Comparison of ENCODE assay signal across 18 cellular contexts in genomic region chr5:152642880-152643279, GRCh38.
DNase-seq lines count a peak whose midpoint lies in the region; ATAC-seq and TF ChIP-seq lines count a peak whose summit lies in the region.
"Had no signal": no experiment of that assay in that cellular context is flagged by ENCODE, and none has a peak within 500 bp of the region (broad histone marks: within the 10 kb centered on the region; RNA-seq: fewer than 3 reads in every experiment).

No MANE protein-coding gene starts in this region.

- no peaks in the 10 kb centered on the region for H3K9me2 ChIP-seq in GM23338 (ENCODE audit: insufficient read depth)

- H3K27ac Mint-ChIP-seq in GM23338 (no peak overlapping the region), WTC11 (no peak overlapping the region)
- H3K27ac Mint-ChIP-seq: B cell; CD4-positive, alpha-beta T cell; CD8-positive, alpha-beta T cell had no signal

- H3K56ac ChIP-seq in mesendoderm (ENCODE audit: low read length) = no peak overlapping the region

- no peak overlapping the region for H4K5ac ChIP-seq in mesendoderm (ENCODE audit: low read length)

- H3K4me1 ChIP-seq in GM23338 (ENCODE audit: insufficient read depth) (peaks cover 14% of the 10 kb centered on the region), mesendoderm (ENCODE audit: control insufficient read depth, low read depth, low read length) (peaks cover 4% of the 10 kb centered on the region), tibial nerve (no peaks in the 10 kb centered on the region)
- H3K4me1 ChIP-seq: A549; BLaER1 treated with 17β-estradiol and CSF1 and Interleukin-3, amounts not matched to agents 10 nM and 100 nM; Caco-2 had no signal

- H3K27me3 ChIP-seq in GM23338 (ENCODE audit: insufficient read depth) (peaks cover 30% of the 10 kb centered on the region), mesendoderm (ENCODE audit: insufficient read depth, low read length, poor library complexity) (no peaks in the 10 kb centered on the region), tibial nerve (no peaks in the 10 kb centered on the region)
- H3K27me3 ChIP-seq: BLaER1 treated with 17β-estradiol and CSF1 and Interleukin-3, amounts not matched to agents 10 nM and 100 nM had no signal

- H2BK120ac ChIP-seq in mesendoderm (ENCODE audit: low read depth, low read length) = no peak overlapping the region

- no peaks in the 10 kb centered on the region for H3K79me2 ChIP-seq in GM23338 (replicated peaks; ENCODE audit: insufficient read depth)
- no peaks in the 10 kb centered on the region for H3K79me2 ChIP-seq in mesendoderm (ENCODE audit: control insufficient read depth, insufficient read depth, low read length)

- POLR2A ChIA-PET in WTC11 (lab: Charles Lee) = interaction anchor here (0.6 kb wide), 1 partner anchor 440 kb away, joined by 10 read pairs; no protein-coding TSS in a partner anchor

- CTCF ChIA-PET in WTC11 (lab: Charles Lee) = no interaction called here

- H3K4me3 Mint-ChIP-seq in GM23338 = no peak overlapping the region
- H3K4me3 Mint-ChIP-seq in WTC11 = no peak overlapping the region
- H3K4me3 Mint-ChIP-seq: B cell; CD4-positive, alpha-beta T cell; CD8-positive, alpha-beta T cell had no signal

- no peak for TF ChIP-seq POLR2A in tibial nerve (IDR thresholded peaks at IDR 0.05)

- H3K36me3 ChIP-seq in GM23338 (ENCODE audit: insufficient read depth) (no peaks in the 10 kb centered on the region), mesendoderm (ENCODE audit: control insufficient read depth, insufficient read depth, low read length) (no peaks in the 10 kb centered on the region), tibial nerve (no peaks in the 10 kb centered on the region)
- H3K36me3 ChIP-seq: BLaER1 treated with 17β-estradiol and CSF1 and Interleukin-3, amounts not matched to agents 10 nM and 100 nM had no signal

- H3K4me2 ChIP-seq in GM23338 (no peak overlapping the region; the same call in 1 of the 2 replicates), mesendoderm (ENCODE audit: low read length) (no peak overlapping the region)
- H3K4me2 ChIP-seq: A549; BLaER1 treated with 17β-estradiol and CSF1 and Interleukin-3, amounts not matched to agents 10 nM and 100 nM had no signal

- H3K27me3 Mint-ChIP-seq in GM23338 (ENCODE audit: insufficient read depth, low read depth, poor library complexity) = peaks cover 4% of the 10 kb centered on the region
- peaks cover 85% of the 10 kb centered on the region for H3K27me3 Mint-ChIP-seq in WTC11 (ENCODE audit: low read depth)
- H3K27me3 Mint-ChIP-seq: B cell; CD4-positive, alpha-beta T cell had no signal

- no CpG with 5 or more reads among the region's 1 CpG for WGBS in mesendoderm (ENCODE audit: extremely low coverage, insufficient coverage, low lambda C conversion rate)
- WGBS in tibial nerve, 2 donors = 73 to 86% methylated on average over 1 of the region's 1 CpG

- no peak overlapping the region for H3K23ac ChIP-seq in mesendoderm (ENCODE audit: low read length)

- no peak for TF ChIP-seq EP300 in tibial nerve (IDR thresholded peaks at IDR 0.05)

- no peak overlapping the region for H3K4me3 ChIP-seq in GM23338
- H3K4me3 ChIP-seq in mesendoderm (ENCODE audit: low read length) = no peak overlapping the region
- H3K4me3 ChIP-seq in tibial nerve = no peak overlapping the region
- H3K4me3 ChIP-seq: A549; BLaER1 treated with 17β-estradiol and CSF1 and Interleukin-3, amounts not matched to agents 10 nM and 100 nM had no signal

- H4K8ac ChIP-seq in mesendoderm (ENCODE audit: low read depth, low read length) = peak overlapping the region; percentile 65

- H3K9me3 ChIP-seq in tibial nerve = no peaks in the 10 kb centered on the region
- H3K9me3 ChIP-seq: A549; BLaER1 treated with 17β-estradiol and CSF1 and Interleukin-3, amounts not matched to agents 10 nM and 100 nM; Caco-2 had no signal

- H3F3A ChIP-seq in GM23338 (replicated peaks; ENCODE audit: low read depth) = no peaks in the 10 kb centered on the region

- no peaks in the 10 kb centered on the region for H3K36me3 Mint-ChIP-seq in GM23338 (ENCODE audit: low read depth)
- no peaks in the 10 kb centered on the region for H3K36me3 Mint-ChIP-seq in WTC11
- H3K36me3 Mint-ChIP-seq: CD8-positive, alpha-beta T cell had no signal

- no peak overlapping the region for H2AFZ ChIP-seq in GM23338

- no peak overlapping the region for H3K4ac ChIP-seq in mesendoderm (ENCODE audit: low read depth, low read length)

- ATAC-seq in GM23338 (peak; percentile 88), WTC11 (peak; percentile 86), omental fat pad (ENCODE audit: low FRiP score) (no peak)
- ATAC-seq: A549; CD8-positive, alpha-beta T cell had no signal

- no peak overlapping the region for H2BK15ac ChIP-seq in mesendoderm (replicated peaks; ENCODE audit: low read depth)

- H3K27ac ChIP-seq in GM23338 (ENCODE audit: low read depth) = no peak overlapping the region
- H3K27ac ChIP-seq in mesendoderm (ENCODE audit: low read depth, low read length) = no peak overlapping the region
- H3K27ac ChIP-seq in tibial nerve = no peak overlapping the region
- H3K27ac ChIP-seq: 22Rv1; A549; BLaER1 treated with 17β-estradiol and CSF1 and Interleukin-3, amounts not matched to agents 10 nM and 100 nM; C4-2B had no signal

- no peak overlapping the region for H2AK5ac ChIP-seq in mesendoderm (ENCODE audit: low read length)

- no peaks in the 10 kb centered on the region; the same call in 1 of the 2 replicates for H4K20me1 ChIP-seq in GM23338 (replicated peaks; ENCODE audit: insufficient read depth)
- H4K20me1 ChIP-seq: BLaER1 treated with 17β-estradiol and CSF1 and Interleukin-3, amounts not matched to agents 10 nM and 100 nM had no signal

- no peak overlapping the region for H3K18ac ChIP-seq in mesendoderm (ENCODE audit: low read length)

- no peak overlapping the region for H2BK5ac ChIP-seq in mesendoderm (ENCODE audit: low read length)

- no peak overlapping the region for H3K9ac ChIP-seq in mesendoderm (ENCODE audit: low read length)
- H3K9ac ChIP-seq: BLaER1 treated with 17β-estradiol and CSF1 and Interleukin-3, amounts not matched to agents 10 nM and 100 nM had no signal

- DNase-seq in GM23338 (ENCODE audit: low spot score) (peak; percentile 41), WTC11 (ENCODE audit: low spot score) (no peak), mesendoderm (peak; percentile 11), NCI-H82 treated with DMSO at 0.1 percent for 48 hours (lab: John Stamatoyannopoulos, UW; ENCODE audit: unreplicated experiment) (no peak), tibial nerve (ENCODE audit: low spot score in 2 of 2) (no peak), omental fat pad (ENCODE audit: low spot score) (no peak)
- DNase-seq: AML-193; Caco-2; Calu3; CD4-positive, alpha-beta T cell; CD8-positive, alpha-beta T cell; DMS79 treated with DMSO at 0.1 percent for 48 hours; GF-D8 had no signal

- H3K4me1 Mint-ChIP-seq in GM23338 (peaks cover 24% of the 10 kb centered on the region), WTC11 (peaks cover 31% of the 10 kb centered on the region)
- H3K4me1 Mint-ChIP-seq: B cell had no signal

- TF ChIP-seq CTCF in GM23338 (conservative IDR thresholded peaks at IDR 0.05; ENCODE audit: low read depth in 2 of 2) (no peak), WTC11 (IDR thresholded peaks at IDR 0.05) (no peak), tibial nerve (IDR thresholded peaks at IDR 0.05) (no peak), omental fat pad (IDR thresholded peaks at IDR 0.05) (no peak)

- H3K9me3 Mint-ChIP-seq in GM23338 = no peaks in the 10 kb centered on the region
- no peaks in the 10 kb centered on the region for H3K9me3 Mint-ChIP-seq in WTC11
- H3K9me3 Mint-ChIP-seq: CD8-positive, alpha-beta T cell had no signal

- H3K79me1 ChIP-seq in mesendoderm (ENCODE audit: low read length) = no peaks in the 10 kb centered on the region

TF ChIP-seq in GM23338, 12 proteins besides CTCF, POLR2A, EP300 and RAD21 (continues in another document):
- TF ChIP-seq NANOG (IDR thresholded peaks at IDR 0.05; ENCODE audit: borderline replicate concordance) (no peak), ZNF331 (CRISPR knock-in tag; IDR thresholded peaks at IDR 0.05; ENCODE audit: low read depth) (no peak)

TF ChIP-seq in WTC11, 78 proteins besides CTCF, POLR2A, EP300 and RAD21 (continues in another document):
- TF ChIP-seq NFYB (CRISPR knock-in tag; conservative IDR thresholded peaks at IDR 0.05; ENCODE audit: low read depth) (no peak), EMX1 (CRISPR knock-in tag; IDR thresholded peaks at IDR 0.05) (no peak), ATF3 (CRISPR knock-in tag; conservative IDR thresholded peaks at IDR 0.05) (no peak), MLX (CRISPR knock-in tag; IDR thresholded peaks at IDR 0.05) (no peak), CREM (CRISPR knock-in tag; IDR thresholded peaks at IDR 0.05) (no peak), GTF2I (CRISPR knock-in tag; conservative IDR thresholded peaks at IDR 0.05) (no peak), USF1 (CRISPR knock-in tag; IDR thresholded peaks at IDR 0.05) (no peak), RORB (CRISPR knock-in tag; IDR thresholded peaks at IDR 0.05) (no peak), NFATC4 (CRISPR knock-in tag; IDR thresholded peaks at IDR 0.05) (no peak), PRRX2 (CRISPR knock-in tag; IDR thresholded peaks at IDR 0.05) (no peak), ZNF138 (CRISPR knock-in tag; conservative IDR thresholded peaks at IDR 0.05) (no peak), CDX4 (CRISPR knock-in tag; IDR thresholded peaks at IDR 0.05; ENCODE audit: borderline replicate concordance) (no peak), JAZF1 (CRISPR knock-in tag; IDR thresholded peaks at IDR 0.05) (no peak)

Comparison
In these comparisons a context has a peak if more than half of its experiments do, and no peak if none do; other contexts are left out.
1. DNase-seq: peak in GM23338 (single experiment) and mesendoderm (single experiment); none in WTC11 (single experiment), NCI-H82 treated with DMSO at 0.1 percent for 48 hours (single experiment), tibial nerve (0 of 2) and omental fat pad (single experiment).